20 cellular contexts compared by ENCODE assay signal in the genomic region with DNA sequence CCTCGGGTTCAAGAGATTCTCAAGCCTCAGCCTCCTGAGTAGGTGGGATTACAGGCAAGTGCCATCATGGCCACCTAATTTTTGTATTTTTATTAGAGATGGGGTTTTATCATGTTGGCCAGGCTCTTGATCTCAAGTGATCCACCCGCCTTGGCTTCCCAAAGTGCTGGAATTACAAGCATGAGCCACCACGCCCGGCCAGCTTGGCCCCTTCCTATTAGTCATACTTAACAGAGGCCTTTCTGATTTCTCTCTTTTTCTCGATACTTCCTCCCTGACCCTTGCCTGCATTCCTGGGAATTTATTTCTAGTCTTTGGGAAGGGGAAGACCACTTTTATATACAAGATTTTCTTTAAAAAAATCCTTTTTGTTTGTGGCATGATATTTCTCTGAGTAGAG. TPM values are rescaled to one million over a fixed set of nuclear protein-coding genes. Genes with fewer than 3 reads are reported as not detected.
DNase-seq lines count a peak whose midpoint lies in the region; ATAC-seq, FAIRE-seq and TF ChIP-seq lines count a peak whose summit lies in the region.
"Had no signal": no experiment of that assay in that cellular context is flagged by ENCODE, and none has a peak within 500 bp of the region (broad histone marks: within the 10 kb centered on the region; RNA-seq: fewer than 3 reads in every experiment).

No MANE protein-coding gene starts in this region.

- no peaks in the 10 kb centered on the region for H3K9me3 ChIP-seq in GM23248 (ENCODE audit: low read depth)
- H3K9me3 ChIP-seq in trophoblast cell (ENCODE audit: insufficient read depth, low read depth, low read length): no peaks in the 10 kb centered on the region
- H3K9me3 ChIP-seq in naive thymus-derived CD4-positive, alpha-beta T cell (ENCODE audit: control insufficient read depth in 2 of 3, low read length in 3 of 3): no peaks in the 10 kb centered on the region
- H3K9me3 ChIP-seq: mucosa of descending colon had no signal

- H3F3A ChIP-seq in GM23248 (ENCODE audit: insufficient read depth): no peaks in the 10 kb centered on the region

- WGBS in GM23248 (ENCODE audit: low coverage in 1 of 2, low lambda C conversion rate in 2 of 2, missing lambda C conversion rate in 2 of 2), 2 experiments: 17 to 18% methylated on average over 5 of the region's 5 CpGs
- no CpG with 5 or more reads among the region's 5 CpGs for WGBS in trophoblast cell (ENCODE audit: extremely low coverage, insufficient coverage, insufficient read length)

- no peaks in the 10 kb centered on the region for H3K36me3 ChIP-seq in GM23248 (ENCODE audit: low read depth)
- H3K36me3 ChIP-seq in trophoblast cell (ENCODE audit: control insufficient read depth in 1 of 2, insufficient read depth in 2 of 2, low read length in 2 of 2): no peaks in the 10 kb centered on the region
- H3K36me3 ChIP-seq in naive thymus-derived CD4-positive, alpha-beta T cell (ENCODE audit: control insufficient read depth in 2 of 3, insufficient read depth in 3 of 3, low read length in 3 of 3): no peaks in the 10 kb centered on the region

- H3K9me2 ChIP-seq in GM23248 (ENCODE audit: insufficient read depth): no peaks in the 10 kb centered on the region

- H3K4me3 ChIP-seq in GM23248 (0 out of 2 replicates have a peak overlapping the region, but pooled peaks have one; percentile 24), epithelial cell of esophagus (ENCODE audit: low read length) (no peak overlapping the region), trophoblast cell (ENCODE audit: low read depth, low read length) (no peak overlapping the region)
- H3K4me3 ChIP-seq in naive thymus-derived CD4-positive, alpha-beta T cell (ENCODE audit: low read length): no peak overlapping the region
- H3K4me3 ChIP-seq: mucosa of descending colon had no signal

- H3K27ac ChIP-seq in GM23248: peak overlapping the region; percentile 22; the same call in 1 of the 2 replicates
- no peak overlapping the region for H3K27ac ChIP-seq in trophoblast cell (ENCODE audit: low read depth, low read length)
- H3K27ac ChIP-seq in naive thymus-derived CD4-positive, alpha-beta T cell (ENCODE audit: low read depth, low read length): no peak overlapping the region
- H3K27ac ChIP-seq: HL-60, parathyroid adenoma had no signal

- no peak overlapping the region for H2BK5ac ChIP-seq in trophoblast cell (ENCODE audit: low read depth, low read length, poor library complexity)

- peaks cover 14% of the 10 kb centered on the region for H3K4me1 ChIP-seq in GM23248 (ENCODE audit: insufficient read depth)
- peaks cover 3 to 5% of the 10 kb centered on the region in 2 experiments for H3K4me1 ChIP-seq in trophoblast cell (ENCODE audit: control insufficient read depth in 1 of 2, insufficient read depth in 2 of 2, low read length in 2 of 2)
- no peaks in the 10 kb centered on the region for H3K4me1 ChIP-seq in naive thymus-derived CD4-positive, alpha-beta T cell (ENCODE audit: control insufficient read depth in 2 of 2, insufficient read depth in 2 of 2, low read length in 2 of 2)
- H3K4me1 ChIP-seq: parathyroid adenoma had no signal

- H4K12ac ChIP-seq in trophoblast cell (ENCODE audit: low read depth, low read length): no peak overlapping the region

- no peak for ATAC-seq in naive thymus-derived CD4-positive, alpha-beta T cell
- ATAC-seq in HG02973 (IDR thresholded peaks at IDR 0.05; ENCODE audit: unreplicated experiment): no peak
- ATAC-seq: mucosa of descending colon had no signal

- peaks cover 0 to 13% (median 0%) of the 10 kb centered on the region in 5 donors for H3K27me3 Mint-ChIP-seq in naive thymus-derived CD4-positive, alpha-beta T cell
- H3K27me3 Mint-ChIP-seq: CD4-positive, CD25-positive, alpha-beta regulatory T cell had no signal

- peaks cover 0 to 5% (median 0%) of the 10 kb centered on the region in 7 donors for H3K4me1 Mint-ChIP-seq in naive thymus-derived CD4-positive, alpha-beta T cell

- no peak overlapping the region for H2AK5ac ChIP-seq in trophoblast cell (ENCODE audit: low read length)

- no peak for TF ChIP-seq CTCF in epithelial cell of esophagus (IDR thresholded peaks at IDR 0.05; ENCODE audit: insufficient read depth, low read depth, low read length, missing control alignments)

- H2BK120ac ChIP-seq in trophoblast cell (ENCODE audit: insufficient read depth, low read length, poor library complexity): no peak overlapping the region

- H3K4me2 ChIP-seq in GM23248 (ENCODE audit: unreplicated experiment) (peak overlapping the region; percentile 54), trophoblast cell (ENCODE audit: low read length) (no peak overlapping the region)

- H3K27me3 ChIP-seq in GM23248 (replicated peaks; ENCODE audit: insufficient read depth) (no peaks in the 10 kb centered on the region), trophoblast cell (ENCODE audit: insufficient read depth, low read length) (no peaks in the 10 kb centered on the region)
- H3K27me3 ChIP-seq in naive thymus-derived CD4-positive, alpha-beta T cell (ENCODE audit: control insufficient read depth in 2 of 2, insufficient read depth in 2 of 2, low read length in 2 of 2): no peaks in the 10 kb centered on the region

- H3K79me2 ChIP-seq in GM23248 (ENCODE audit: insufficient read depth) (no peaks in the 10 kb centered on the region), trophoblast cell (ENCODE audit: control insufficient read depth, insufficient read depth, low read length, poor library complexity) (no peaks in the 10 kb centered on the region)
- H3K79me2 ChIP-seq: parathyroid adenoma had no signal

- H3K18ac ChIP-seq in trophoblast cell (ENCODE audit: low read length): no peak overlapping the region

- H3K4me3 Mint-ChIP-seq in naive thymus-derived CD4-positive, alpha-beta T cell: no peak overlapping the region

- no peaks in the 10 kb centered on the region for H3K79me1 ChIP-seq in trophoblast cell (ENCODE audit: low read length)

- no peak overlapping the region for H3K27ac Mint-ChIP-seq in naive thymus-derived CD4-positive, alpha-beta T cell
- H3K27ac Mint-ChIP-seq: CD4-positive, CD25-positive, alpha-beta regulatory T cell had no signal

- H3K9ac ChIP-seq in GM23248 (no peak overlapping the region), trophoblast cell (ENCODE audit: low read length) (no peak overlapping the region)
- H3K9ac ChIP-seq: parathyroid adenoma had no signal

- intact Hi-C loops in naive thymus-derived CD4-positive, alpha-beta T cell (cut with micrococcal nuclease): no loop called here

- H4K91ac ChIP-seq in trophoblast cell (ENCODE audit: low read depth, low read length): peak overlapping the region; percentile 17

- peak; percentile 59 for DNase-seq in GM23248
- peak; percentile 13 for DNase-seq in RCC 7860 (ENCODE audit: low spot score)
- peak; percentile 43 for DNase-seq in epithelial cell of esophagus (ENCODE audit: low read depth)
- DNase-seq in trophoblast cell: peak in 1 of 2 donors; percentile 13
- DNase-seq in naive thymus-derived CD4-positive, alpha-beta T cell: no peak
- no peak for DNase-seq in HuH-7 (ENCODE audit: low spot score)
- no peak for DNase-seq in T-helper 9 cell
- DNase-seq: activated CD4-positive, CD25-positive, alpha-beta regulatory T cell; CD4-positive, CD25-positive, alpha-beta regulatory T cell; DND-41; effector CD4-positive, alpha-beta T cell; Kasumi-1; mucosa of descending colon; NCI-H1694; NCI-H524; OCI-M1 had no signal

- H2AFZ ChIP-seq in GM23248 (peak overlapping the region; percentile 57), trophoblast cell (ENCODE audit: insufficient read depth, low read length, poor library complexity) (no peak overlapping the region)
- H2AFZ ChIP-seq: parathyroid adenoma had no signal

- H4K20me1 ChIP-seq in GM23248 (ENCODE audit: insufficient read depth): no peaks in the 10 kb centered on the region

- H3K4ac ChIP-seq in trophoblast cell (ENCODE audit: low read depth, low read length): no peak overlapping the region

- H3K23ac ChIP-seq in trophoblast cell (ENCODE audit: low read length): no peak overlapping the region

- H3K36me3 Mint-ChIP-seq in naive thymus-derived CD4-positive, alpha-beta T cell: no peaks in the 10 kb centered on the region
- H3K36me3 Mint-ChIP-seq: CD4-positive, CD25-positive, alpha-beta regulatory T cell had no signal

- no peak overlapping the region for H2BK12ac ChIP-seq in trophoblast cell (ENCODE audit: low read length)

- POLR2A ChIA-PET in naive thymus-derived CD4-positive, alpha-beta T cell (lab: Charles Lee): no interaction called here

- FAIRE-seq in RCC 7860 (lab: Jason Lieb, UNC): peak; percentile 37
- FAIRE-seq: GM12891 had no signal

- H3K14ac ChIP-seq in trophoblast cell (ENCODE audit: low read length): no peak overlapping the region

- no peak overlapping the region for H4K8ac ChIP-seq in trophoblast cell (ENCODE audit: low read depth, low read length)

- peaks cover 0 to 14% (median 0%) of the 10 kb centered on the region in 11 donors for H3K9me3 Mint-ChIP-seq in naive thymus-derived CD4-positive, alpha-beta T cell

- in situ Hi-C loops in GM23248 (cut with MboI): no loop called here

- CTCF ChIA-PET in naive thymus-derived CD4-positive, alpha-beta T cell (lab: Charles Lee): interaction anchor here (0.7 kb wide), 1 partner anchor 166 kb away, joined by 3 read pairs; no protein-coding TSS in a partner anchor

RNA-seq across cellular contexts. Expression of gene KLRD1, which starts 31.8 kb away (rescaled TPM):
- 0.11 and 0.13 TPM in 2 replicates for total RNA-seq in GM23248 (2014; rRNA removed; shearing (Covaris generic))
- polyA plus RNA-seq in GM23248 (2016; fragmentation: Nextera tagmentation; extraction: Ambion mirVana): 0.01 and 0.25 TPM in 2 replicates
- polyA plus RNA-seq in trophoblast cell (2013): 0.11 and 0.26 TPM in 2 replicates
- total RNA-seq in naive thymus-derived CD4-positive, alpha-beta T cell: 10 to 100 TPM in 1 of 5 experiments, 1 to 10 TPM in 3, under 1 TPM in 1; 0.92 to 82.5 (median 1.7) TPM
- polyA plus RNA-seq in naive thymus-derived CD4-positive, alpha-beta T cell: 1 to 10 TPM in 1 of 2 donors, under 1 TPM in 1; 0.68 to 1.9 TPM

RNA-seq across cellular contexts. Expression of gene KLRK1, which starts 50.4 kb away (rescaled TPM):
- total RNA-seq in GM23248 (2014; rRNA removed; shearing (Covaris generic)): not detected in 2 replicates
- polyA plus RNA-seq in GM23248 (2016; fragmentation: Nextera tagmentation; extraction: Ambion mirVana): not detected in 2 replicates
- 1.6 and 1.8 TPM in 2 replicates for polyA plus RNA-seq in trophoblast cell (2013)
- 10 to 100 TPM in 1 of 5 experiments, 1 to 10 TPM in 3, under 1 TPM in 1; 0.15 to 75.2 (median 5.1) TPM for total RNA-seq in naive thymus-derived CD4-positive, alpha-beta T cell
- 1 to 10 TPM in 1 of 2 donors, under 1 TPM in 1; 0.62 to 2.7 TPM for polyA plus RNA-seq in naive thymus-derived CD4-positive, alpha-beta T cell

Comparison
In these comparisons a context has a peak if more than half of its experiments do, and no peak if none do; other contexts are left out.
1. DNase-seq: peak in GM23248 (single experiment), RCC 7860 (single experiment) and epithelial cell of esophagus (single experiment); none in naive thymus-derived CD4-positive, alpha-beta T cell (0 of 9), HuH-7 (single experiment) and T-helper 9 cell (single experiment).